Comparison of ENCODE assay signal across 27 cellular contexts in genomic region chr1:6653651-6654290, GRCh38. TPM values are rescaled to one million over a fixed set of nuclear protein-coding genes. Genes with fewer than 3 reads are reported as not detected.
DNase-seq lines count a peak whose midpoint lies in the region; TF ChIP-seq lines count a peak whose summit lies in the region.
"Had no signal": no experiment of that assay in that cellular context is flagged by ENCODE, and none has a peak within 500 bp of the region (broad histone marks: within the 10 kb centered on the region; RNA-seq: fewer than 3 reads in every experiment).

No MANE protein-coding gene starts in this region.

- H3K27ac Mint-ChIP-seq in glutamatergic neuron (ENCODE audit: unreplicated experiment) (peak overlapping the region; percentile 49), neural progenitor cell (peak overlapping the region; percentile 29)
- H3K27ac Mint-ChIP-seq: activated CD4-positive, alpha-beta memory T cell treated with anti-CD3 and anti-CD28 coated beads for 36 hours; activated naive CD4-positive, alpha-beta T cell treated with anti-CD3 and anti-CD28 coated beads, Interleukin-2, amount 50 U/mL, for 72 hours; activated T-helper 1 cell treated with anti-CD3 and anti-CD28 coated beads, Interleukin-12 subunit alpha, Interleukin-12 subunit beta, Interleukin-2, Interleukin-4 antibody, amounts not matched to agents 30 ng/mL and 10 ng/mL and 1 ng/mL, durations not matched to agents 14 hours and 24 hours and 36 hours; naive B cell had no signal

- H3K4me1 ChIP-seq in A673 (ENCODE audit: insufficient read depth, low read length, poor library complexity, severe bottlenecking) = peaks cover 12% of the 10 kb centered on the region
- no peaks in the 10 kb centered on the region for H3K4me1 ChIP-seq in neural progenitor cell
- no peaks in the 10 kb centered on the region for H3K4me1 ChIP-seq in OCI-LY7 (ENCODE audit: insufficient read depth, low read length, poor library complexity, severe bottlenecking)
- H3K4me1 ChIP-seq: breast epithelium, suprapubic skin, upper lobe of right lung had no signal

- intact Hi-C loops in A673 (cut with micrococcal nuclease; ENCODE audit: unreplicated experiment) = no loop called here
- intact Hi-C loops in OCI-LY7 (cut with micrococcal nuclease; ENCODE audit: unreplicated experiment) = no loop called here

- CTCF ChIA-PET in A673 (lab: Charles Lee) (no interaction called here), OCI-LY7 (lab: Charles Lee; ENCODE audit: unreplicated experiment) (no interaction called here)

- no peaks in the 10 kb centered on the region for H3K27me3 ChIP-seq in A673 (replicated peaks; ENCODE audit: insufficient read depth, low read depth, low read length, poor library complexity)
- no peaks in the 10 kb centered on the region for H3K27me3 ChIP-seq in neural progenitor cell
- H3K27me3 ChIP-seq: breast epithelium, suprapubic skin, upper lobe of right lung had no signal

- H3K9me2 ChIP-seq in OCI-LY7 (ENCODE audit: insufficient read depth, low read length) = no peaks in the 10 kb centered on the region

- H3K4me3 Mint-ChIP-seq in glutamatergic neuron (ENCODE audit: unreplicated experiment) (no peak overlapping the region), neural progenitor cell (peak overlapping the region; percentile 30)
- H3K4me3 Mint-ChIP-seq: activated CD4-positive, alpha-beta memory T cell treated with anti-CD3 and anti-CD28 coated beads for 36 hours; activated T-helper 1 cell treated with anti-CD3 and anti-CD28 coated beads, Interleukin-12 subunit alpha, Interleukin-12 subunit beta, Interleukin-2, Interleukin-4 antibody, amounts not matched to agents 30 ng/mL and 10 ng/mL and 1 ng/mL, durations not matched to agents 14 hours and 24 hours and 36 hours; CD4-positive, CD25-positive, alpha-beta regulatory T cell; naive B cell had no signal

- H3K36me3 ChIP-seq in A673 (ENCODE audit: insufficient read depth, low read length, poor library complexity, severe bottlenecking) = peaks cover 24% of the 10 kb centered on the region
- H3K36me3 ChIP-seq in neural progenitor cell = no peaks in the 10 kb centered on the region
- peaks cover 77% of the 10 kb centered on the region for H3K36me3 ChIP-seq in OCI-LY7 (ENCODE audit: insufficient read depth, low read length)
- H3K36me3 ChIP-seq: breast epithelium had no signal

- no peak overlapping the region for H2AFZ ChIP-seq in neural progenitor cell (replicated peaks)
- no peak overlapping the region for H2AFZ ChIP-seq in OCI-LY7 (ENCODE audit: low read length)

- DNase-seq in A673 (ENCODE audit: low spot score) (peak; percentile 50), NCI-H2227 treated with DMSO at 0.1 percent for 48 hours (lab: John Stamatoyannopoulos, UW) (peak; percentile 55), glutamatergic neuron (no peak), neural progenitor cell (ENCODE audit: low spot score) (no peak), OCI-LY7 (ENCODE audit: low spot score) (no peak), hypothalamus (lab: John Stamatoyannopoulos, UW) (no peak), Ammon's horn (ENCODE audit: low spot score) (no peak)
- no peak for DNase-seq in activated effector memory CD4-positive, alpha-beta T cell treated with Interleukin-2 at 50 U/mL for 16 hours
- DNase-seq: activated CD4-positive, alpha-beta memory T cell treated with anti-CD3 and anti-CD28 coated beads for 36 hours; activated CD4-positive, alpha-beta T cell treated with anti-CD3 and anti-CD28 coated beads for 1 hour; activated CD8-positive, alpha-beta memory T cell treated with anti-CD3 and anti-CD28 coated beads, Interleukin-2, amount 50 U/mL, for 4 hours; CD4-positive, CD25-positive, alpha-beta regulatory T cell; KG1; midbrain; naive B cell; NCI-H1092 treated with DMSO at 0.1 percent for 48 hours; NCI-H187 treated with DMSO at 0.1 percent for 48 hours; NCI-H345; NCI-H82; SHP77 treated with DMSO at 0.1 percent for 48 hours; stimulated activated naive CD4-positive, alpha-beta T cell treated with Interleukin-2 at 50 U/mL for 16 hours; upper lobe of right lung had no signal

- BruUV-seq in A673 (replicated peaks; lab: Mats Ljungman, UMichigan) (no TSS peak), OCI-LY7 (replicated peaks; lab: Mats Ljungman, UMichigan) (no TSS peak)

- H3K4me2 ChIP-seq in neural progenitor cell (no peak overlapping the region), OCI-LY7 (ENCODE audit: low read length) (no peak overlapping the region)

- TF ChIP-seq CTCF in A673 (conservative IDR thresholded peaks at IDR 0.05; ENCODE audit: low read depth, low read length) (no peak), glutamatergic neuron (IDR thresholded peaks at IDR 0.05; ENCODE audit: partially characterized antibody, unreplicated experiment) (no peak), neural progenitor cell (IDR thresholded peaks at IDR 0.05) (no peak), OCI-LY7 (conservative IDR thresholded peaks at IDR 0.05; ENCODE audit: low read length) (no peak)

- no peak overlapping the region for H3K9ac ChIP-seq in neural progenitor cell

- H3K79me2 ChIP-seq in neural progenitor cell (ENCODE audit: low read depth) = peaks cover 7% of the 10 kb centered on the region
- peaks cover 4% of the 10 kb centered on the region; the same call in 1 of the 2 replicates for H3K79me2 ChIP-seq in OCI-LY7 (ENCODE audit: insufficient read depth, low read depth, low read length)

- H3K4me1 Mint-ChIP-seq in glutamatergic neuron (ENCODE audit: low read depth, unreplicated experiment) (peaks cover 27% of the 10 kb centered on the region), neural progenitor cell (peaks cover 22% of the 10 kb centered on the region)
- H3K4me1 Mint-ChIP-seq: naive B cell had no signal

- H3K27me3 Mint-ChIP-seq in glutamatergic neuron (ENCODE audit: unreplicated experiment) = peaks cover 3% of the 10 kb centered on the region
- H3K27me3 Mint-ChIP-seq in neural progenitor cell (ENCODE audit: insufficient read depth, low read depth) = peaks cover 7% of the 10 kb centered on the region
- H3K27me3 Mint-ChIP-seq: activated CD4-positive, alpha-beta memory T cell treated with anti-CD3 and anti-CD28 coated beads for 36 hours; CD4-positive, CD25-positive, alpha-beta regulatory T cell; naive B cell had no signal

- H3K27ac ChIP-seq in A673 (ENCODE audit: low read depth, low read length, poor library complexity, severe bottlenecking) = no peak overlapping the region
- H3K27ac ChIP-seq in neural progenitor cell = no peak overlapping the region
- H3K27ac ChIP-seq in OCI-LY7 (ENCODE audit: low read depth, low read length, poor library complexity, severe bottlenecking) = no peak overlapping the region
- H3K27ac ChIP-seq: breast epithelium, skin epidermis, suprapubic skin, upper lobe of right lung had no signal

- POLR2A ChIA-PET in A673 (lab: Charles Lee; ENCODE audit: low non-redundant PET) (no interaction called here), OCI-LY7 (lab: Charles Lee) (interaction anchor here (0.6 kb wide), 1 partner anchor 112 kb away, joined by 3 read pairs; no protein-coding TSS in a partner anchor)

- no peaks in the 10 kb centered on the region for H3K36me3 Mint-ChIP-seq in glutamatergic neuron (ENCODE audit: unreplicated experiment)
- H3K36me3 Mint-ChIP-seq in neural progenitor cell = peaks cover 8% of the 10 kb centered on the region

- H3F3A ChIP-seq in neural progenitor cell (ENCODE audit: low read depth) = no peaks in the 10 kb centered on the region

- peaks cover 4% of the 10 kb centered on the region for H4K20me1 ChIP-seq in neural progenitor cell (ENCODE audit: low read depth)
- no peaks in the 10 kb centered on the region for H4K20me1 ChIP-seq in OCI-LY7 (ENCODE audit: insufficient read depth, low read length)

- H3K4me3 ChIP-seq in A673 (ENCODE audit: low read depth, low read length, poor library complexity, severe bottlenecking) (no peak overlapping the region), neural progenitor cell (no peak overlapping the region), OCI-LY7 (ENCODE audit: low read depth, low read length, poor library complexity, severe bottlenecking) (no peak overlapping the region)
- H3K4me3 ChIP-seq: breast epithelium, skin epidermis, suprapubic skin, upper lobe of right lung had no signal

- H3K9me3 ChIP-seq in A673 (ENCODE audit: low read depth, low read length, poor library complexity, severe bottlenecking) (no peaks in the 10 kb centered on the region), neural progenitor cell (ENCODE audit: low read depth) (no peaks in the 10 kb centered on the region), OCI-LY7 (ENCODE audit: low read length) (no peaks in the 10 kb centered on the region)
- H3K9me3 ChIP-seq: breast epithelium, suprapubic skin, upper lobe of right lung had no signal

- H3K9me3 Mint-ChIP-seq in glutamatergic neuron (ENCODE audit: unreplicated experiment) = peaks cover 4% of the 10 kb centered on the region
- H3K9me3 Mint-ChIP-seq in neural progenitor cell = no peaks in the 10 kb centered on the region
- H3K9me3 Mint-ChIP-seq: activated CD4-positive, alpha-beta memory T cell treated with anti-CD3 and anti-CD28 coated beads for 36 hours; activated naive CD4-positive, alpha-beta T cell treated with anti-CD3 and anti-CD28 coated beads, Interleukin-2, amount 50 U/mL, for 72 hours; activated T-helper 1 cell treated with anti-CD3 and anti-CD28 coated beads, Interleukin-12 subunit alpha, Interleukin-12 subunit beta, Interleukin-2, Interleukin-4 antibody, amounts not matched to agents 30 ng/mL and 10 ng/mL and 1 ng/mL, durations not matched to agents 14 hours and 24 hours and 36 hours; CD4-positive, CD25-positive, alpha-beta regulatory T cell; naive B cell had no signal

RNA-seq across cellular contexts. Expression of gene THAP3, which starts 29.1 kb away (rescaled TPM):
- total RNA-seq in A673 (2021) (23.6 and 27.9 TPM in 2 replicates), glutamatergic neuron (ENCODE audit: unreplicated experiment) (30.2 TPM), neural progenitor cell (ENCODE audit: low replicate concordance) (25.0 and 37.2 TPM in 2 replicates), OCI-LY7 (2022) (17.2 and 19.0 TPM in 2 replicates)
- 22.4 and 24.9 TPM in 2 replicates for total RNA-seq in OCI-LY7 (2014; rRNA removed; shearing (Covaris generic))

RNA-seq across cellular contexts. Expression of gene PHF13, which starts 40.2 kb away (rescaled TPM):
- total RNA-seq in A673 (2021) (37.8 and 44.2 TPM in 2 replicates), glutamatergic neuron (ENCODE audit: unreplicated experiment) (13.2 TPM), neural progenitor cell (ENCODE audit: low replicate concordance) (32.0 and 35.6 TPM in 2 replicates), OCI-LY7 (2022) (14.6 and 14.7 TPM in 2 replicates)
- 5.3 and 7.9 TPM in 2 replicates for total RNA-seq in OCI-LY7 (2014; rRNA removed; shearing (Covaris generic))

RNA-seq across cellular contexts. Expression of gene DNAJC11, which starts 47.8 kb away (rescaled TPM):
- 94.2 and 106 TPM in 2 replicates for total RNA-seq in A673 (2021)
- total RNA-seq in glutamatergic neuron (ENCODE audit: unreplicated experiment) = 74.1 TPM
- total RNA-seq in neural progenitor cell (ENCODE audit: low replicate concordance) = 39.4 and 47.6 TPM in 2 replicates
- 31.0 and 41.6 TPM in 2 replicates for total RNA-seq in OCI-LY7 (2014; rRNA removed; shearing (Covaris generic))
- 64.1 and 65.6 TPM in 2 replicates for total RNA-seq in OCI-LY7 (2022)

RNA-seq across cellular contexts. Expression of gene KLHL21, which starts 51.1 kb away (rescaled TPM):
- total RNA-seq in A673 (2021) (29.4 and 38.0 TPM in 2 replicates), glutamatergic neuron (ENCODE audit: unreplicated experiment) (9.2 TPM), neural progenitor cell (ENCODE audit: low replicate concordance) (4.8 and 7.2 TPM in 2 replicates), OCI-LY7 (2022) (5.6 and 7.6 TPM in 2 replicates)
- total RNA-seq in OCI-LY7 (2014; rRNA removed; shearing (Covaris generic)) = 7.2 and 7.4 TPM in 2 replicates

Comparison
In these comparisons a context has a peak if more than half of its experiments do, and no peak if none do; other contexts are left out.
1. DNase-seq: peak in A673 (single experiment) and NCI-H2227 treated with DMSO at 0.1 percent for 48 hours (single experiment); none in glutamatergic neuron (single experiment), neural progenitor cell (single experiment), OCI-LY7 (single experiment), hypothalamus (0 of 51), activated effector memory CD4-positive, alpha-beta T cell treated with Interleukin-2 at 50 U/mL for 16 hours (single experiment) and Ammon's horn (single experiment).